10 cellular contexts compared by ENCODE assay signal in genomic region chr9:90287567-90288274, GRCh38.
A peak's percentile ranks its signal among the peaks of the same experiment; 100 is the strongest.
DNase-seq lines count a peak whose midpoint lies in the region; ATAC-seq and TF ChIP-seq lines count a peak whose summit lies in the region.
"Had no signal": no experiment of that assay in that cellular context is flagged by ENCODE, and none has a peak within 500 bp of the region (broad histone marks: within the 10 kb centered on the region; RNA-seq: fewer than 3 reads in every experiment).

No MANE protein-coding gene starts in this region.

- H3K36me3 ChIP-seq in mammary epithelial cell (ENCODE audit: insufficient read depth, low read length) = no peaks in the 10 kb centered on the region
- no peaks in the 10 kb centered on the region for H3K36me3 ChIP-seq in breast epithelium
- H3K36me3 ChIP-seq in OCI-LY3 (replicated peaks; ENCODE audit: low read depth, low read length) = no peaks in the 10 kb centered on the region
- H3K36me3 ChIP-seq in esophagus muscularis mucosa = no peaks in the 10 kb centered on the region

- no TSS peak for BruUV-seq in mammary epithelial cell (replicated peaks; lab: Mats Ljungman, UMichigan)

- in situ Hi-C loops in mammary epithelial cell (cut with MboI; ENCODE audit: low sequenced_read_pairs in 2 of 2) = no loop called here

- H3K79me2 ChIP-seq in mammary epithelial cell (ENCODE audit: insufficient read depth, low read length) (no peaks in the 10 kb centered on the region), OCI-LY3 (ENCODE audit: low read length) (no peaks in the 10 kb centered on the region)

- DNase-seq in mammary epithelial cell (peak; percentile 53), breast epithelium (ENCODE audit: low spot score in 2 of 2) (no peak), LoVo (ENCODE audit: low spot score) (no peak), AG08395 (ENCODE audit: low spot score) (no peak), NCI-H2227 (lab: John Stamatoyannopoulos, UW; ENCODE audit: unreplicated experiment) (no peak), esophagus muscularis mucosa (ENCODE audit: extremely low spot score) (no peak)
- DNase-seq: CD4-positive, CD25-positive, alpha-beta regulatory T cell; natural killer cell had no signal

- WGBS in mammary epithelial cell (ENCODE audit: low coverage, missing lambda C conversion rate) = 32% methylated on average over 5 of the region's 9 CpGs
- WGBS in esophagus muscularis mucosa = 61% methylated on average over 9 of the region's 9 CpGs

- intact Hi-C loops in mammary epithelial cell (cut with micrococcal nuclease) (no loop called here), breast epithelium (cut with DNase I; ENCODE audit: low total_unique reads) (no loop called here), esophagus muscularis mucosa (cut with DNase I) (no loop called here)

- H3K9ac ChIP-seq in mammary epithelial cell (ENCODE audit: insufficient read depth, low read length) (no peak overlapping the region), OCI-LY3 (ENCODE audit: low read length) (peak overlapping the region; percentile 20; the same call in 1 of the 2 replicates)

- dilution Hi-C loops in mammary epithelial cell (cut with HindIII; ENCODE audit: low sequenced_read_pairs) = no loop called here

- no peak for TF ChIP-seq EP300 in esophagus muscularis mucosa (IDR thresholded peaks at IDR 0.05)

- H3K4me2 ChIP-seq in mammary epithelial cell (ENCODE audit: insufficient read depth, low read depth, low read length) (no peak overlapping the region), OCI-LY3 (ENCODE audit: low read length) (peak overlapping the region; percentile 95)

- H3K4me1 ChIP-seq in mammary epithelial cell (ENCODE audit: insufficient read depth, low read length) (no peaks in the 10 kb centered on the region), breast epithelium (no peaks in the 10 kb centered on the region), OCI-LY3 (ENCODE audit: low read length) (peaks cover 19% of the 10 kb centered on the region), esophagus muscularis mucosa (no peaks in the 10 kb centered on the region)

- H3K9me3 ChIP-seq in mammary epithelial cell (replicated peaks; ENCODE audit: insufficient read depth, low read length) (no peaks in the 10 kb centered on the region), breast epithelium (no peaks in the 10 kb centered on the region), OCI-LY3 (ENCODE audit: insufficient read depth, low read length) (no peaks in the 10 kb centered on the region), esophagus muscularis mucosa (no peaks in the 10 kb centered on the region)

- TF ChIP-seq CTCF in mammary epithelial cell (conservative IDR thresholded peaks at IDR 0.05 in 1 of 2, IDR thresholded peaks at IDR 0.05 in 1 of 2; ENCODE audit: extremely low read depth in 1 of 2, insufficient read depth in 1 of 2, low read depth in 1 of 2, low read length in 2 of 2) (no peak), breast epithelium (IDR thresholded peaks at IDR 0.05) (no peak), OCI-LY3 (IDR thresholded peaks at IDR 0.05; ENCODE audit: low read depth, low read length) (no peak), esophagus muscularis mucosa (IDR thresholded peaks at IDR 0.05) (no peak)

- TF ChIP-seq POLR2A in breast epithelium (IDR thresholded peaks at IDR 0.05) (no peak), esophagus muscularis mucosa (IDR thresholded peaks at IDR 0.05; ENCODE audit: low read depth) (no peak)

- peak; percentile 97 for ATAC-seq in HG02759 (IDR thresholded peaks at IDR 0.05; ENCODE audit: unreplicated experiment)

- H4K20me1 ChIP-seq in mammary epithelial cell (ENCODE audit: insufficient read depth, low read length) = no peaks in the 10 kb centered on the region
- H4K20me1 ChIP-seq in OCI-LY3 (ENCODE audit: insufficient read depth, low read length) = no peaks in the 10 kb centered on the region

- CTCF ChIA-PET in mammary epithelial cell (lab: Charles Lee; ENCODE audit: low non-redundant PET) = no interaction called here

- H3K27me3 ChIP-seq in mammary epithelial cell (ENCODE audit: insufficient read depth, low read length) (peaks cover 3% of the 10 kb centered on the region), breast epithelium (no peaks in the 10 kb centered on the region), OCI-LY3 (ENCODE audit: low read depth, low read length) (no peaks in the 10 kb centered on the region), esophagus muscularis mucosa (peaks cover 0 to 17% (median 0%) of the 10 kb centered on the region in 4 donors)

- no peak overlapping the region for H2AFZ ChIP-seq in mammary epithelial cell (ENCODE audit: low read depth, low read length)
- H2AFZ ChIP-seq in OCI-LY3 (ENCODE audit: low read depth, low read length) = peak overlapping the region; percentile 92

- H3K27ac ChIP-seq in mammary epithelial cell (ENCODE audit: insufficient read depth, low read depth, low read length) (no peak overlapping the region), breast epithelium (no peak overlapping the region), OCI-LY3 (ENCODE audit: low read length) (no peak overlapping the region), esophagus muscularis mucosa (replicated peaks in 1 of 4) (no peak overlapping the region)

- H3K4me3 ChIP-seq in mammary epithelial cell (replicated peaks in 1 of 3; ENCODE audit: insufficient read depth in 1 of 3, low read depth in 2 of 3, low read length in 3 of 3) (no peak overlapping the region), breast epithelium (no peak overlapping the region), OCI-LY3 (ENCODE audit: low read length) (peak overlapping the region; percentile 69), esophagus muscularis mucosa (no peak overlapping the region)
